In the genomic region with DNA sequence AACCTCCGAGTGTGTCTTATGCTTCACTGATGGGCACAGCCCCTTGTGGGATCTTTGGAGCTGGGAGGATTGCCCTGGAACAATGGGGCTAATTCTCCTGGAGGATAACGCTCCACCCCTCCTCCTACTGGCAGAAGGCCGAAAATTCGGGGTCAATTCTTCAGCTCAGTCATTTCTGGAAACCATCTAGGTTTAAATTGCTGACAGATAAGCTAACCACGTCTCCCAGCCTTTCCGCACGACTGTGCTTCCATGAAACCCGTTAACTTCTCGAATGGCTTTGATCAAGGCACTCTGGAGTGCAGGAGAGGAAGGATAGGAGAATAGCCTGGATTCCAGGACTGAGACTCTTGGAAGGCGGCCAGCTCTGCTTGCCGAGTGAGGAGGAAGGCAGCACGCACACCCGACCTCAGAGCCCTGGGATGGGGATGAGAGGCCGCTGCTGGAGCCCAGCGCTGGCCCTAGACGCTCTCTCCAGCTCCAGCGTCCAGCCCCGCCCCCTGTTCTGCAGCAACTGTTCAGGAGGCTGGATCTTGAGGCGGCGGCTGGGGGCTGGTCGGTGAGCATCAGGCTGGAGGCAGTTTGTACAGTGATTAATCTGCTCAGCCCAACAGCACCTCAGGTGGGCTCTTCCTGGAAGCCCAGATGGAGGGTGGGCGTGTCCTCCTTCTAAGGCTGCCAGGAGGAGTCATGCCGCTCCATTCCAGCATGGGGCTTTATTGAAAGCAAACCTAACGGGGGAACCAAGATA, we compare ENCODE assay signal across 11 cellular contexts.
A peak's percentile ranks its signal among the peaks of the same experiment; 100 is the strongest.
DNase-seq lines count a peak whose midpoint lies in the region; ATAC-seq, FAIRE-seq and TF ChIP-seq lines count a peak whose summit lies in the region.
"Had no signal": no experiment of that assay in that cellular context is flagged by ENCODE, and none has a peak within 500 bp of the region (broad histone marks: within the 10 kb centered on the region; RNA-seq: fewer than 3 reads in every experiment).

No MANE protein-coding gene starts in this region.

- H3K9me3 ChIP-seq in right lobe of liver (no peaks in the 10 kb centered on the region), HepG2 (ENCODE audit: low read length) (no peaks in the 10 kb centered on the region)

- H3K36me3 ChIP-seq in right lobe of liver, result no peaks in the 10 kb centered on the region
- no peaks in the 10 kb centered on the region for H3K36me3 ChIP-seq in HepG2 (replicated peaks in 1 of 2; ENCODE audit: control insufficient read depth in 1 of 2, insufficient read depth in 2 of 2, low read length in 2 of 2)

- no peak for TF ChIP-seq EP300 in HepG2 (IDR thresholded peaks at IDR 0.05; ENCODE audit: low read depth in 2 of 2, low read length in 2 of 2)
- TF ChIP-seq EP300 in HepG2 (CRISPR knock-in tag; IDR thresholded peaks at IDR 0.05; ENCODE audit: borderline replicate concordance), result no peak

- DNase-seq in right lobe of liver (peak in 2 of 3 donors; percentile 47 to 59), HepG2 (ENCODE audit: low spot score) (no peak), caudate nucleus (lab: John Stamatoyannopoulos, UW) (peak in 15 of 61 donors; percentile 16 to 60 (median 33)), medulla oblongata (ENCODE audit: extremely low spot score) (peak; percentile 38), LoVo (ENCODE audit: low spot score) (no peak)
- DNase-seq in activated naive CD4-positive, alpha-beta T cell treated with Interleukin-2 at 50 U/mL for 16 hours, result no peak
- DNase-seq in activated T-helper 2 cell treated with anti-CD3 and anti-CD28 coated beads, Interferon-gamma antibody, Interleukin-2, Interleukin-4, amounts not matched to agents 10 μg/mL and 5 μg/mL and 100 μg/mL, durations not matched to agents 14 hours and 24 hours and 36 hours (ENCODE audit: low spot score), result no peak
- no peak for DNase-seq in effector CD8-positive, alpha-beta T cell (lab: John Stamatoyannopoulos, UW)
- DNase-seq: activated T-cell treated with anti-CD3 and anti-CD28 coated beads for 4 hours, NCI-H2081 had no signal

- FAIRE-seq in HepG2 (lab: Jason Lieb, UNC), result no peak

- CTCF ChIA-PET in HepG2 (lab: Yijun Ruan, JAX; ENCODE audit: low intra/inter-chr PET ratio, low total read pairs), result no interaction called here

- peaks cover 1% of the 10 kb centered on the region for H3K27me3 Mint-ChIP-seq in activated T-helper 2 cell treated with anti-CD3 and anti-CD28 coated beads, Interferon-gamma antibody, Interleukin-2, Interleukin-4, amounts not matched to agents 10 μg/mL and 5 μg/mL and 100 μg/mL, durations not matched to agents 14 hours and 24 hours and 36 hours (ENCODE audit: low read depth)

- TF ChIP-seq POLR2A in right lobe of liver (IDR thresholded peaks at IDR 0.05) (no peak), HepG2 (IDR thresholded peaks at IDR 0.05; ENCODE audit: insufficient read depth in 1 of 2, low read depth in 2 of 2, low read length in 2 of 2) (no peak)

- TF ChIP-seq CTCF in right lobe of liver (IDR thresholded peaks at IDR 0.05), result no peak
- no peak for TF ChIP-seq CTCF in HepG2 (CRISPR knock-in tag; IDR thresholded peaks at IDR 0.05)

- H3K27ac ChIP-seq in right lobe of liver (no peak overlapping the region), HepG2 (ENCODE audit: extremely low read length, insufficient read depth, low read length) (no peak overlapping the region), caudate nucleus (ENCODE audit: low read depth, low read length) (peak overlapping the region; percentile 53)

- BruUV-seq in HepG2 (replicated peaks; lab: Mats Ljungman, UMichigan), result no TSS peak

- H3K4me1 ChIP-seq in right lobe of liver (no peaks in the 10 kb centered on the region), HepG2 (ENCODE audit: insufficient read depth, low read length) (no peaks in the 10 kb centered on the region)

- H3K9me3 Mint-ChIP-seq in activated T-helper 2 cell treated with anti-CD3 and anti-CD28 coated beads, Interferon-gamma antibody, Interleukin-2, Interleukin-4, amounts not matched to agents 10 μg/mL and 5 μg/mL and 100 μg/mL, durations not matched to agents 14 hours and 24 hours and 36 hours, result no peaks in the 10 kb centered on the region

- no peaks in the 10 kb centered on the region for H3K79me2 ChIP-seq in HepG2 (ENCODE audit: insufficient read depth, low read length)

- ATAC-seq in right lobe of liver (peak in 3 of 4 donors; percentile 41 to 58 (median 46)), HepG2 (no peak)

- H3K27me3 ChIP-seq in right lobe of liver (no peaks in the 10 kb centered on the region), HepG2 (ENCODE audit: control insufficient read depth in 1 of 2, insufficient read depth in 2 of 2, low read length in 2 of 2) (peaks cover 2 to 12% of the 10 kb centered on the region in 2 experiments; a peak in 4 of 5 replicates)

- intact Hi-C loops in right lobe of liver (cut with DNase I) (no loop called here), HepG2 (cut with micrococcal nuclease; ENCODE audit: unreplicated experiment) (no loop called here)
- intact Hi-C loops in activated T-helper 2 cell treated with anti-CD3 and anti-CD28 coated beads, Interferon-gamma antibody, Interleukin-2, Interleukin-4, amounts not matched to agents 10 μg/mL and 5 μg/mL and 100 μg/mL, durations not matched to agents 14 hours and 24 hours and 36 hours (cut with micrococcal nuclease), result no loop called here

- no peak for TF ChIP-seq RAD21 in HepG2 (CRISPR knock-in tag; IDR thresholded peaks at IDR 0.05)

- no peak overlapping the region for H3K9ac ChIP-seq in HepG2 (ENCODE audit: insufficient read depth, low read depth, low read length)

- H3K4me2 ChIP-seq in HepG2 (ENCODE audit: low read depth, low read length), result no peak overlapping the region

- H3K4me1 Mint-ChIP-seq in activated T-helper 2 cell treated with anti-CD3 and anti-CD28 coated beads, Interferon-gamma antibody, Interleukin-2, Interleukin-4, amounts not matched to agents 10 μg/mL and 5 μg/mL and 100 μg/mL, durations not matched to agents 14 hours and 24 hours and 36 hours (ENCODE audit: low read depth), result no peaks in the 10 kb centered on the region
- H3K4me1 Mint-ChIP-seq: B cell had no signal

- in situ Hi-C loops in HepG2 (cut with HindIII; ENCODE audit: extremely low pct_ligation_motif_present, low pct_unique_long_range_greater_than_20kb), result no loop called here

- no peaks in the 10 kb centered on the region for H4K20me1 ChIP-seq in HepG2 (ENCODE audit: insufficient read depth, low read length)

- H3K4me3 ChIP-seq in right lobe of liver (no peak overlapping the region), HepG2 (replicated peaks in 1 of 3; ENCODE audit: insufficient read depth in 1 of 3, low read depth in 2 of 3, low read length in 3 of 3) (no peak overlapping the region)

- POLR2A ChIA-PET in HepG2 (lab: Yijun Ruan, JAX), result no interaction called here

- no peaks in the 10 kb centered on the region for H3K36me3 Mint-ChIP-seq in activated T-helper 2 cell treated with anti-CD3 and anti-CD28 coated beads, Interferon-gamma antibody, Interleukin-2, Interleukin-4, amounts not matched to agents 10 μg/mL and 5 μg/mL and 100 μg/mL, durations not matched to agents 14 hours and 24 hours and 36 hours (ENCODE audit: low read depth)

- H3K4me3 Mint-ChIP-seq in activated T-helper 2 cell treated with anti-CD3 and anti-CD28 coated beads, Interferon-gamma antibody, Interleukin-2, Interleukin-4, amounts not matched to agents 10 μg/mL and 5 μg/mL and 100 μg/mL, durations not matched to agents 14 hours and 24 hours and 36 hours (ENCODE audit: low read depth), result no peak overlapping the region
- H3K4me3 Mint-ChIP-seq: B cell had no signal

- 38% methylated on average over 4 of the region's 24 CpGs for WGBS in right lobe of liver (ENCODE audit: insufficient coverage, low coverage, low lambda C conversion rate, missing lambda C conversion rate)
- WGBS in HepG2 (ENCODE audit: low lambda C conversion rate), result 17% methylated on average over 6 of the region's 24 CpGs

- no peak overlapping the region for H3K27ac Mint-ChIP-seq in activated T-helper 2 cell treated with anti-CD3 and anti-CD28 coated beads, Interferon-gamma antibody, Interleukin-2, Interleukin-4, amounts not matched to agents 10 μg/mL and 5 μg/mL and 100 μg/mL, durations not matched to agents 14 hours and 24 hours and 36 hours
- H3K27ac Mint-ChIP-seq: B cell had no signal

- no peak overlapping the region for H2AFZ ChIP-seq in HepG2 (ENCODE audit: low read length)

TF ChIP-seq in HepG2, 621 proteins besides CTCF, POLR2A, EP300 and RAD21:
- TF ChIP-seq ZNF790 (CRISPR knock-in tag; IDR thresholded peaks at IDR 0.05; ENCODE audit: borderline replicate concordance) (no peak), PHF21A (CRISPR knock-in tag; IDR thresholded peaks at IDR 0.05) (no peak), ELF3 (CRISPR knock-in tag; IDR thresholded peaks at IDR 0.05) (no peak), TAF1 (CRISPR knock-in tag; IDR thresholded peaks at IDR 0.05) (no peak), XRCC5 (optimal IDR thresholded peaks at IDR 0.05; ENCODE audit: low read length) (no peak), CREM (IDR thresholded peaks at IDR 0.05) (no peak), CREM (CRISPR knock-in tag; IDR thresholded peaks at IDR 0.05) (no peak), ZNF205 (CRISPR knock-in tag; IDR thresholded peaks at IDR 0.05) (no peak), FOXP1 (IDR thresholded peaks at IDR 0.05) (no peak), FOXP1 (CRISPR knock-in tag; IDR thresholded peaks at IDR 0.05) (no peak), NBN (conservative IDR thresholded peaks at IDR 0.05) (no peak), ZNF12 (CRISPR knock-in tag; IDR thresholded peaks at IDR 0.05) (no peak), ZBTB8A (CRISPR knock-in tag; IDR thresholded peaks at IDR 0.05; ENCODE audit: borderline replicate concordance, low read depth) (no peak), SMAD1 (CRISPR knock-in tag; IDR thresholded peaks at IDR 0.05; ENCODE audit: borderline replicate concordance, low read depth) (no peak), KAT8 (CRISPR knock-in tag; IDR thresholded peaks at IDR 0.05) (no peak), ZNF296 (CRISPR knock-in tag; conservative IDR thresholded peaks at IDR 0.05) (no peak), DNMT1 (CRISPR knock-in tag; IDR thresholded peaks at IDR 0.05) (no peak), MATR3 (CRISPR knock-in tag; IDR thresholded peaks at IDR 0.05) (no peak), RNF2 (conservative IDR thresholded peaks at IDR 0.05; ENCODE audit: low read depth) (no peak)
TF ChIP-seq in HepG2: peak in this region for 0.

Comparison
In these comparisons a context has a peak if more than half of its experiments do, and no peak if none do; other contexts are left out.
1. DNase-seq: peak in right lobe of liver (2 of 3) and medulla oblongata (single experiment); none in HepG2 (single experiment), activated naive CD4-positive, alpha-beta T cell treated with Interleukin-2 at 50 U/mL for 16 hours (single experiment), LoVo (single experiment), activated T-helper 2 cell treated with anti-CD3 and anti-CD28 coated beads, Interferon-gamma antibody, Interleukin-2, Interleukin-4, amounts not matched to agents 10 μg/mL and 5 μg/mL and 100 μg/mL, durations not matched to agents 14 hours and 24 hours and 36 hours (single experiment) and effector CD8-positive, alpha-beta T cell (single experiment).